ENCODE assay signal across 1 cellular context in genomic region chr10:30436688-30437038, GRCh38.
TF ChIP-seq lines count a peak whose summit lies in the region.

No MANE protein-coding gene starts in this region.

TF ChIP-seq in K562, 482 proteins besides CTCF, POLR2A, EP300 and RAD21 (continued from another document):
- TF ChIP-seq, protein P1, sequence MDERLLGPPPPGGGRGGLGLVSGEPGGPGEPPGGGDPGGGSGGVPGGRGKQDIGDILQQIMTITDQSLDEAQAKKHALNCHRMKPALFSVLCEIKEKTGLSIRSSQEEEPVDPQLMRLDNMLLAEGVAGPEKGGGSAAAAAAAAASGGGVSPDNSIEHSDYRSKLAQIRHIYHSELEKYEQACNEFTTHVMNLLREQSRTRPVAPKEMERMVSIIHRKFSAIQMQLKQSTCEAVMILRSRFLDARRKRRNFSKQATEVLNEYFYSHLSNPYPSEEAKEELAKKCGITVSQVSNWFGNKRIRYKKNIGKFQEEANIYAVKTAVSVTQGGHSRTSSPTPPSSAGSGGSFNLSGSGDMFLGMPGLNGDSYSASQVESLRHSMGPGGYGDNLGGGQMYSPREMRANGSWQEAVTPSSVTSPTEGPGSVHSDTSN (CRISPR knock-in tag; IDR thresholded peaks at IDR 0.05; ENCODE audit: low read depth): no peak
- TF ChIP-seq, protein P1 (tag; conservative IDR thresholded peaks at IDR 0.05; ENCODE audit: low read depth): peak; percentile 45; the same call in 1 of the 2 replicates
- no peak for TF ChIP-seq TAF7 (tag; IDR thresholded peaks at IDR 0.05)
- TF ChIP-seq GTF2E2 (tag; IDR thresholded peaks at IDR 0.05): 0 out of 2 replicates have a peak, but pooled peaks have one; percentile 66
- peak; percentile 5 for TF ChIP-seq ASH1L (IDR thresholded peaks at IDR 0.05; ENCODE audit: borderline replicate concordance, low read depth, partially characterized antibody)
- 0 out of 2 replicates have a peak, but pooled peaks have one; percentile 19 for TF ChIP-seq FOXJ2 (tag; IDR thresholded peaks at IDR 0.05)
